Comparison of ENCODE assay signal across 1 cellular context in the genomic region with DNA sequence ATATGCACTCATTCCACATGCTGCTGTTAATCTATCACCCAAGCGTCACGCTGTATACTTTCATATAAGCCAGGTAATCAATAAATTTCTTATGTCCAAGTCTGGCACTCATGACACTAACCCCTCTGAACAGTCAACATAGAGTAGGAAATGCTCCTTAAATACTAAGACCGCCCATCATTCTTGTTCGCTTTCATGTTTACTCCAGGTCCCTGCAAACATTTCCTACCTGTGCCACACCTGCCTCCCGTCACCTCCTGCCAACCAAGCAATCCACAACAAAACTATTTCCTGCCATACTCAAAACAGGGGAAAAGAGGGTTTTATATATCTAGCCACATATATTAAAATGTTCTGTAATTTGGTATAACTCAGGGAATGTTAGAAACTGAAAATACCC.
TF ChIP-seq lines count a peak whose summit lies in the region.

No MANE protein-coding gene starts in this region.

TF ChIP-seq in WTC11, 78 proteins besides CTCF, POLR2A, EP300 and RAD21 (continued from another document):
- TF ChIP-seq, protein P1, sequence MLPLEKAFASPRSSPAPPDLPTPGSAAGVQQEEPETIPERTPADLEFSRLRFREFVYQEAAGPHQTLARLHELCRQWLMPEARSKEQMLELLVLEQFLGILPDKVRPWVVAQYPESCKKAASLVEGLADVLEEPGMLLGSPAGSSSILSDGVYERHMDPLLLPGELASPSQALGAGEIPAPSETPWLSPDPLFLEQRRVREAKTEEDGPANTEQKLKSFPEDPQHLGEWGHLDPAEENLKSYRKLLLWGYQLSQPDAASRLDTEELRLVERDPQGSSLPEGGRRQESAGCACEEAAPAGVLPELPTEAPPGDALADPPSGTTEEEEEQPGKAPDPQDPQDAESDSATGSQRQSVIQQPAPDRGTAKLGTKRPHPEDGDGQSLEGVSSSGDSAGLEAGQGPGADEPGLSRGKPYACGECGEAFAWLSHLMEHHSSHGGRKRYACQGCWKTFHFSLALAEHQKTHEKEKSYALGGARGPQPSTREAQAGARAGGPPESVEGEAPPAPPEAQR (CRISPR knock-in tag; IDR thresholded peaks at IDR 0.05) = no peak
- TF ChIP-seq, protein P2, sequence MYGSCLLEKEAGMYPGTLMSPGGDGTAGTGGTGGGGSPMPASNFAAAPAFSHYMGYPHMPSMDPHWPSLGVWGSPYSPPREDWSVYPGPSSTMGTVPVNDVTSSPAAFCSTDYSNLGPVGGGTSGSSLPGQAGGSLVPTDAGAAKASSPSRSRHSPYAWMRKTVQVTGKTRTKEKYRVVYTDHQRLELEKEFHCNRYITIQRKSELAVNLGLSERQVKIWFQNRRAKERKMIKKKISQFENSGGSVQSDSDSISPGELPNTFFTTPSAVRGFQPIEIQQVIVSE (CRISPR knock-in tag; IDR thresholded peaks at IDR 0.05; ENCODE audit: borderline replicate concordance) = no peak
- TF ChIP-seq JAZF1 (CRISPR knock-in tag; IDR thresholded peaks at IDR 0.05) (no peak), SMAD3 (CRISPR knock-in tag; IDR thresholded peaks at IDR 0.05; ENCODE audit: borderline replicate concordance) (no peak), ZBTB21 (CRISPR knock-in tag; IDR thresholded peaks at IDR 0.05; ENCODE audit: borderline replicate concordance) (no peak)
- TF ChIP-seq, protein P3, sequence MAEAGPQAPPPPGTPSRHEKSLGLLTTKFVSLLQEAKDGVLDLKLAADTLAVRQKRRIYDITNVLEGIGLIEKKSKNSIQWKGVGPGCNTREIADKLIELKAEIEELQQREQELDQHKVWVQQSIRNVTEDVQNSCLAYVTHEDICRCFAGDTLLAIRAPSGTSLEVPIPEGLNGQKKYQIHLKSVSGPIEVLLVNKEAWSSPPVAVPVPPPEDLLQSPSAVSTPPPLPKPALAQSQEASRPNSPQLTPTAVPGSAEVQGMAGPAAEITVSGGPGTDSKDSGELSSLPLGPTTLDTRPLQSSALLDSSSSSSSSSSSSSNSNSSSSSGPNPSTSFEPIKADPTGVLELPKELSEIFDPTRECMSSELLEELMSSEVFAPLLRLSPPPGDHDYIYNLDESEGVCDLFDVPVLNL (CRISPR knock-in tag; IDR thresholded peaks at IDR 0.05; ENCODE audit: borderline replicate concordance, low read depth) = no peak
